In the genomic region with DNA sequence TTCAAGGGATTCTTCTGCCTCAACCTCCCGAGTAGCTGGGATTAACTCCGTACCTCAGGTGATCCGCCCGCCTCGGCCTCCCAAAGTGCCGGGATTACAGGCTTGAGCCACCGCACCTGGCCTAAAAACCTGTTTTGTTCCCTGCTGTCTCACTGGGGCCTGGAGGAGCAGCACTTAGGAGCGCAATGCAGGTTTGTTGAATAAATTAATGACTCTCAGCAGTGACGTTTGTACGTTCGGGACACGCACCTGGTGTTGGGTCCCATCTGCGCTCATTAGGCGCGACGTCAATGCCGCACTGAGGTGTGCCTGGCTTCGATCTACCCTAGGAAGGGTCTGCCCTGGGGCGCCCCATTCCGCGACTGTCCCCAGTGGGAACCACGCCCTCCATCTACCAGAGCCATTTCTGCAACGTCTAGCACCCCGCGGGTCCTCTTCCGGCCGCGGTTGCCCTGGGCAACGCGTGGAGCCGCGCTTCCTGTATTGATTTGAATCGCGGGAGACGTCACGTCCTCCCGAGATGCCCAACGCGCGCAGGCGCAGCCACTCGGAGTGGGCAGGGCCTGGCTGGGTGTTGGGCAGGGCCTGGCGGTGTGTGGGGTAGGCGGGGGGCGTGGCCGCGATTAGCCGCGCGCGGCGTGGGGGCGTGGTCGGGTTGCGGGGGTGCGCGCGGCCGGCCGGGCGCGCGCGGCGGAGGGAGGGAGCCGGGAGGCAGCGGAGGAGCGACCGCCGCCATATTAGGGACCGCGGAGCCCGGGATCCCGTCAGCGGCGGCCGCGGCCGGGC, we compare ENCODE assay signal across 1 cellular context.
TF ChIP-seq lines count a peak whose summit lies in the region.

A gene (plus strand): TSS at position 714 of the 786 bp plus-strand sequence. CDS start 16,679 bp downstream, outside the sequence.

TF ChIP-seq in HepG2, 621 proteins besides CTCF, POLR2A, EP300 and RAD21 (continued from another document and continues in another):
- TF ChIP-seq FOXJ3 (CRISPR knock-in tag; IDR thresholded peaks at IDR 0.05; ENCODE audit: borderline replicate concordance) (no peak), ZNF768 (CRISPR knock-in tag; IDR thresholded peaks at IDR 0.05) (no peak), ZFP36L1 (CRISPR knock-in tag; IDR thresholded peaks at IDR 0.05) (peak; percentile 76; the same call in 1 of the 2 replicates), ZNF790 (CRISPR knock-in tag; IDR thresholded peaks at IDR 0.05; ENCODE audit: borderline replicate concordance) (no peak), TMF1 (CRISPR knock-in tag; IDR thresholded peaks at IDR 0.05; ENCODE audit: low read depth) (no peak), TCF7 (IDR thresholded peaks at IDR 0.05; ENCODE audit: low read depth) (no peak), ZMAT3 (CRISPR knock-in tag; conservative IDR thresholded peaks at IDR 0.05) (peak; percentile 41; the same call in 1 of the 2 replicates), SMARCE1 (IDR thresholded peaks at IDR 0.05; ENCODE audit: borderline replicate concordance) (no peak), ZBTB1 (CRISPR knock-in tag; IDR thresholded peaks at IDR 0.05; ENCODE audit: borderline replicate concordance) (no peak), SRY (CRISPR knock-in tag; IDR thresholded peaks at IDR 0.05) (no peak), FOSL2 (CRISPR knock-in tag; IDR thresholded peaks at IDR 0.05) (no peak), ZNF558 (CRISPR knock-in tag; IDR thresholded peaks at IDR 0.05; ENCODE audit: borderline replicate concordance) (0 out of 2 replicates have a peak, but pooled peaks have one; percentile 29), NPAS2 (CRISPR knock-in tag; IDR thresholded peaks at IDR 0.05; ENCODE audit: borderline replicate concordance) (no peak), MTA3 (CRISPR knock-in tag; IDR thresholded peaks at IDR 0.05) (no peak), JDP2 (CRISPR knock-in tag; IDR thresholded peaks at IDR 0.05; ENCODE audit: borderline replicate concordance) (no peak; the same call in 1 of the 2 replicates), HNRNPUL1 (IDR thresholded peaks at IDR 0.05; ENCODE audit: low read depth, low read length) (no peak), ZBTB8A (CRISPR knock-in tag; IDR thresholded peaks at IDR 0.05; ENCODE audit: borderline replicate concordance, low read depth) (no peak), KLF15 (CRISPR knock-in tag; IDR thresholded peaks at IDR 0.05; ENCODE audit: borderline replicate concordance) (no peak), ZNF605 (CRISPR knock-in tag; IDR thresholded peaks at IDR 0.05) (peak; percentile 62; the same call in 1 of the 2 replicates), CENPT (CRISPR knock-in tag; IDR thresholded peaks at IDR 0.05; ENCODE audit: low read depth) (peak; percentile 77; the same call in 1 of the 2 replicates), MLLT10 (CRISPR knock-in tag; IDR thresholded peaks at IDR 0.05) (no peak), MEIS2 (CRISPR knock-in tag; IDR thresholded peaks at IDR 0.05) (no peak), IKZF4 (CRISPR knock-in tag; IDR thresholded peaks at IDR 0.05; ENCODE audit: borderline replicate concordance, low read depth, not compliant biosample characterization) (no peak), CCAR2 (optimal IDR thresholded peaks at IDR 0.05; ENCODE audit: low read depth, low read length) (no peak), ZNF775 (CRISPR knock-in tag; IDR thresholded peaks at IDR 0.05; ENCODE audit: borderline replicate concordance) (no peak), ZNF121 (CRISPR knock-in tag; IDR thresholded peaks at IDR 0.05) (no peak), TAF1 (CRISPR knock-in tag; IDR thresholded peaks at IDR 0.05) (peak; percentile 79), MAF1 (CRISPR knock-in tag; IDR thresholded peaks at IDR 0.05; ENCODE audit: borderline replicate concordance) (0 out of 2 replicates have a peak, but pooled peaks have one; percentile 29), ZKSCAN5 (CRISPR knock-in tag; IDR thresholded peaks at IDR 0.05) (no peak), ZNF430 (CRISPR knock-in tag; IDR thresholded peaks at IDR 0.05) (peak; percentile 53; the same call in 1 of the 2 replicates), HOXA3 (CRISPR knock-in tag; IDR thresholded peaks at IDR 0.05) (peak; percentile 92), ZNF781 (CRISPR knock-in tag; IDR thresholded peaks at IDR 0.05; ENCODE audit: borderline replicate concordance, not compliant biosample characterization) (no peak), GTF2F1 (IDR thresholded peaks at IDR 0.05; ENCODE audit: low read length) (no peak), KDM3A (CRISPR knock-in tag; IDR thresholded peaks at IDR 0.05; ENCODE audit: low read depth) (no peak; the same call in 1 of the 2 replicates), REL (CRISPR knock-in tag; conservative IDR thresholded peaks at IDR 0.05) (0 out of 2 replicates have a peak, but pooled peaks have one; percentile 46), KDM6A (CRISPR knock-in tag; IDR thresholded peaks at IDR 0.05; ENCODE audit: low read depth) (no peak), NFATC3 (CRISPR knock-in tag; IDR thresholded peaks at IDR 0.05) (no peak), ZNF274 (CRISPR knock-in tag; IDR thresholded peaks at IDR 0.05) (0 out of 2 replicates have a peak, but pooled peaks have one; percentile 10), ELF3 (CRISPR knock-in tag; IDR thresholded peaks at IDR 0.05) (peak; percentile 66), BRD4 (CRISPR knock-in tag; IDR thresholded peaks at IDR 0.05) (no peak)
- TF ChIP-seq, protein P1, sequence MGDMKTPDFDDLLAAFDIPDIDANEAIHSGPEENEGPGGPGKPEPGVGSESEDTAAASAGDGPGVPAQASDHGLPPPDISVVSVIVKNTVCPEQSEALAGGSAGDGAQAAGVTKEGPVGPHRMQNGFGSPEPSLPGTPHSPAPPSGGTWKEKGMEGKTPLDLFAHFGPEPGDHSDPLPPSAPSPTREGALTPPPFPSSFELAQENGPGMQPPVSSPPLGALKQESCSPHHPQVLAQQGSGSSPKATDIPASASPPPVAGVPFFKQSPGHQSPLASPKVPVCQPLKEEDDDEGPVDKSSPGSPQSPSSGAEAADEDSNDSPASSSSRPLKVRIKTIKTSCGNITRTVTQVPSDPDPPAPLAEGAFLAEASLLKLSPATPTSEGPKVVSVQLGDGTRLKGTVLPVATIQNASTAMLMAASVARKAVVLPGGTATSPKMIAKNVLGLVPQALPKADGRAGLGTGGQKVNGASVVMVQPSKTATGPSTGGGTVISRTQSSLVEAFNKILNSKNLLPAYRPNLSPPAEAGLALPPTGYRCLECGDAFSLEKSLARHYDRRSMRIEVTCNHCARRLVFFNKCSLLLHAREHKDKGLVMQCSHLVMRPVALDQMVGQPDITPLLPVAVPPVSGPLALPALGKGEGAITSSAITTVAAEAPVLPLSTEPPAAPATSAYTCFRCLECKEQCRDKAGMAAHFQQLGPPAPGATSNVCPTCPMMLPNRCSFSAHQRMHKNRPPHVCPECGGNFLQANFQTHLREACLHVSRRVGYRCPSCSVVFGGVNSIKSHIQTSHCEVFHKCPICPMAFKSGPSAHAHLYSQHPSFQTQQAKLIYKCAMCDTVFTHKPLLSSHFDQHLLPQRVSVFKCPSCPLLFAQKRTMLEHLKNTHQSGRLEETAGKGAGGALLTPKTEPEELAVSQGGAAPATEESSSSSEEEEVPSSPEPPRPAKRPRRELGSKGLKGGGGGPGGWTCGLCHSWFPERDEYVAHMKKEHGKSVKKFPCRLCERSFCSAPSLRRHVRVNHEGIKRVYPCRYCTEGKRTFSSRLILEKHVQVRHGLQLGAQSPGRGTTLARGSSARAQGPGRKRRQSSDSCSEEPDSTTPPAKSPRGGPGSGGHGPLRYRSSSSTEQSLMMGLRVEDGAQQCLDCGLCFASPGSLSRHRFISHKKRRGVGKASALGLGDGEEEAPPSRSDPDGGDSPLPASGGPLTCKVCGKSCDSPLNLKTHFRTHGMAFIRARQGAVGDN (CRISPR knock-in tag; IDR thresholded peaks at IDR 0.05), result peak; percentile 85
- TF ChIP-seq, protein P2, sequence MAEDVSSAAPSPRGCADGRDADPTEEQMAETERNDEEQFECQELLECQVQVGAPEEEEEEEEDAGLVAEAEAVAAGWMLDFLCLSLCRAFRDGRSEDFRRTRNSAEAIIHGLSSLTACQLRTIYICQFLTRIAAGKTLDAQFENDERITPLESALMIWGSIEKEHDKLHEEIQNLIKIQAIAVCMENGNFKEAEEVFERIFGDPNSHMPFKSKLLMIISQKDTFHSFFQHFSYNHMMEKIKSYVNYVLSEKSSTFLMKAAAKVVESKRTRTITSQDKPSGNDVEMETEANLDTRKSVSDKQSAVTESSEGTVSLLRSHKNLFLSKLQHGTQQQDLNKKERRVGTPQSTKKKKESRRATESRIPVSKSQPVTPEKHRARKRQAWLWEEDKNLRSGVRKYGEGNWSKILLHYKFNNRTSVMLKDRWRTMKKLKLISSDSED (CRISPR knock-in tag; IDR thresholded peaks at IDR 0.05), result no peak
- TF ChIP-seq, protein P3, sequence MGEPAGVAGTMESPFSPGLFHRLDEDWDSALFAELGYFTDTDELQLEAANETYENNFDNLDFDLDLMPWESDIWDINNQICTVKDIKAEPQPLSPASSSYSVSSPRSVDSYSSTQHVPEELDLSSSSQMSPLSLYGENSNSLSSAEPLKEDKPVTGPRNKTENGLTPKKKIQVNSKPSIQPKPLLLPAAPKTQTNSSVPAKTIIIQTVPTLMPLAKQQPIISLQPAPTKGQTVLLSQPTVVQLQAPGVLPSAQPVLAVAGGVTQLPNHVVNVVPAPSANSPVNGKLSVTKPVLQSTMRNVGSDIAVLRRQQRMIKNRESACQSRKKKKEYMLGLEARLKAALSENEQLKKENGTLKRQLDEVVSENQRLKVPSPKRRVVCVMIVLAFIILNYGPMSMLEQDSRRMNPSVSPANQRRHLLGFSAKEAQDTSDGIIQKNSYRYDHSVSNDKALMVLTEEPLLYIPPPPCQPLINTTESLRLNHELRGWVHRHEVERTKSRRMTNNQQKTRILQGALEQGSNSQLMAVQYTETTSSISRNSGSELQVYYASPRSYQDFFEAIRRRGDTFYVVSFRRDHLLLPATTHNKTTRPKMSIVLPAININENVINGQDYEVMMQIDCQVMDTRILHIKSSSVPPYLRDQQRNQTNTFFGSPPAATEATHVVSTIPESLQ (CRISPR knock-in tag; conservative IDR thresholded peaks at IDR 0.05), result no peak
- TF ChIP-seq, protein P4, sequence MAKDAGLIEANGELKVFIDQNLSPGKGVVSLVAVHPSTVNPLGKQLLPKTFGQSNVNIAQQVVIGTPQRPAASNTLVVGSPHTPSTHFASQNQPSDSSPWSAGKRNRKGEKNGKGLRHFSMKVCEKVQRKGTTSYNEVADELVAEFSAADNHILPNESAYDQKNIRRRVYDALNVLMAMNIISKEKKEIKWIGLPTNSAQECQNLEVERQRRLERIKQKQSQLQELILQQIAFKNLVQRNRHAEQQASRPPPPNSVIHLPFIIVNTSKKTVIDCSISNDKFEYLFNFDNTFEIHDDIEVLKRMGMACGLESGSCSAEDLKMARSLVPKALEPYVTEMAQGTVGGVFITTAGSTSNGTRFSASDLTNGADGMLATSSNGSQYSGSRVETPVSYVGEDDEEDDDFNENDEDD (CRISPR knock-in tag; IDR thresholded peaks at IDR 0.05; ENCODE audit: borderline replicate concordance), result peak; percentile 88
- TF ChIP-seq, protein P5, sequence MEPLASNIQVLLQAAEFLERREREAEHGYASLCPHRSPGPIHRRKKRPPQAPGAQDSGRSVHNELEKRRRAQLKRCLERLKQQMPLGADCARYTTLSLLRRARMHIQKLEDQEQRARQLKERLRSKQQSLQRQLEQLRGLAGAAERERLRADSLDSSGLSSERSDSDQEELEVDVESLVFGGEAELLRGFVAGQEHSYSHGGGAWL (CRISPR knock-in tag; IDR thresholded peaks at IDR 0.05), result peak; percentile 38; the same call in 1 of the 2 replicates
- TF ChIP-seq, protein P6, sequence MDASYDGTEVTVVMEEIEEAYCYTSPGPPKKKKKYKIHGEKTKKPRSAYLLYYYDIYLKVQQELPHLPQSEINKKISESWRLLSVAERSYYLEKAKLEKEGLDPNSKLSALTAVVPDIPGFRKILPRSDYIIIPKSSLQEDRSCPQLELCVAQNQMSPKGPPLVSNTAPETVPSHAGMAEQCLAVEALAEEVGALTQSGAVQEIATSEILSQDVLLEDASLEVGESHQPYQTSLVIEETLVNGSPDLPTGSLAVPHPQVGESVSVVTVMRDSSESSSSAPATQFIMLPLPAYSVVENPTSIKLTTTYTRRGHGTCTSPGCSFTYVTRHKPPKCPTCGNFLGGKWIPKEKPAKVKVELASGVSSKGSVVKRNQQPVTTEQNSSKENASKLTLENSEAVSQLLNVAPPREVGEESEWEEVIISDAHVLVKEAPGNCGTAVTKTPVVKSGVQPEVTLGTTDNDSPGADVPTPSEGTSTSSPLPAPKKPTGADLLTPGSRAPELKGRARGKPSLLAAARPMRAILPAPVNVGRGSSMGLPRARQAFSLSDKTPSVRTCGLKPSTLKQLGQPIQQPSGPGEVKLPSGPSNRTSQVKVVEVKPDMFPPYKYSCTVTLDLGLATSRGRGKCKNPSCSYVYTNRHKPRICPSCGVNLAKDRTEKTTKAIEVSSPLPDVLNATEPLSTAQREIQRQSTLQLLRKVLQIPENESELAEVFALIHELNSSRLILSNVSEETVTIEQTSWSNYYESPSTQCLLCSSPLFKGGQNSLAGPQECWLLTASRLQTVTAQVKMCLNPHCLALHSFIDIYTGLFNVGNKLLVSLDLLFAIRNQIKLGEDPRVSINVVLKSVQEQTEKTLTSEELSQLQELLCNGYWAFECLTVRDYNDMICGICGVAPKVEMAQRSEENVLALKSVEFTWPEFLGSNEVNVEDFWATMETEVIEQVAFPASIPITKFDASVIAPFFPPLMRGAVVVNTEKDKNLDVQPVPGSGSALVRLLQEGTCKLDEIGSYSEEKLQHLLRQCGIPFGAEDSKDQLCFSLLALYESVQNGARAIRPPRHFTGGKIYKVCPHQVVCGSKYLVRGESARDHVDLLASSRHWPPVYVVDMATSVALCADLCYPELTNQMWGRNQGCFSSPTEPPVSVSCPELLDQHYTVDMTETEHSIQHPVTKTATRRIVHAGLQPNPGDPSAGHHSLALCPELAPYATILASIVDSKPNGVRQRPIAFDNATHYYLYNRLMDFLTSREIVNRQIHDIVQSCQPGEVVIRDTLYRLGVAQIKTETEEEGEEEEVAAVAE (CRISPR knock-in tag; IDR thresholded peaks at IDR 0.05; ENCODE audit: borderline replicate concordance), result peak; percentile 83; the same call in 1 of the 2 replicates
- TF ChIP-seq, protein P7, sequence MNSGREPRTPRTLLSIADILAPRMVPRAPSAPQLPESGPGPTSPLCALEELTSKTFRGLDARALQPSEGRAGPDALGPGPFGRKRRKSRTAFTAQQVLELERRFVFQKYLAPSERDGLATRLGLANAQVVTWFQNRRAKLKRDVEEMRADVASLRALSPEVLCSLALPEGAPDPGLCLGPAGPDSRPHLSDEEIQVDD (CRISPR knock-in tag; IDR thresholded peaks at IDR 0.05; ENCODE audit: borderline replicate concordance), result no peak
- TF ChIP-seq, protein P8, sequence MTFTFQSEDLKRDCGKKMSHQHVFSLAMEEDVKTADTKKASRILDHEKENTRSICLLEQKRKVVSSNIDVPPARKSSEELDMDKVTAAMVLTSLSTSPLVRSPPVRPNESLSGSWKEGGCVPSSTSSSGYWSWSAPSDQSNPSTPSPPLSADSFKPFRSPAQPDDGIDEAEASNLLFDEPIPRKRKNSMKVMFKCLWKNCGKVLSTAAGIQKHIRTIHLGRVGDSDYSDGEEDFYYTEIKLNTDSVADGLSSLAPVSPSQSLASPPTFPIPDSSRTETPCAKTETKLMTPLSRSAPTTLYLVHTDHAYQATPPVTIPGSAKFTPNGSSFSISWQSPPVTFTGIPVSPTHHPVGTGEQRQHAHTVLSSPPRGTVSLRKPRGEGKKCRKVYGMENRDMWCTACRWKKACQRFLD (CRISPR knock-in tag; IDR thresholded peaks at IDR 0.05; ENCODE audit: borderline replicate concordance), result no peak
